Comparison of ENCODE assay signal across 9 cellular contexts in genomic region chr1:115976900-115977480, GRCh38. TPM values are rescaled to one million over a fixed set of nuclear protein-coding genes. Genes with fewer than 3 reads are reported as not detected.
DNase-seq lines count a peak whose midpoint lies in the region; ATAC-seq, FAIRE-seq and TF ChIP-seq lines count a peak whose summit lies in the region.
"Had no signal": no experiment of that assay in that cellular context is flagged by ENCODE, and none has a peak within 500 bp of the region (broad histone marks: within the 10 kb centered on the region; RNA-seq: fewer than 3 reads in every experiment).

No MANE protein-coding gene starts in this region.

- no peaks in the 10 kb centered on the region for H4K20me1 ChIP-seq in BLaER1 treated with 17β-estradiol and CSF1 and Interleukin-3, amounts not matched to agents 10 nM and 100 nM

- FAIRE-seq in D721Med (lab: Jason Lieb, UNC), result no peak
- FAIRE-seq: islet of Langerhans had no signal

- H3K9me3 ChIP-seq in BLaER1 treated with 17β-estradiol and CSF1 and Interleukin-3, amounts not matched to agents 10 nM and 100 nM (replicated peaks in 1 of 11), result peaks cover 8 to 29% (median 16%) of the 10 kb centered on the region in 11 experiments; a peak in 20 of 22 replicates
- H3K9me3 ChIP-seq in HUES48 (ENCODE audit: control insufficient read depth, insufficient read depth, low read length) (no peaks in the 10 kb centered on the region), transverse colon (no peaks in the 10 kb centered on the region)

- peaks cover 0 to 30% (median 26%) of the 10 kb centered on the region in 11 experiments; a peak in 17 of 22 replicates for H3K27me3 ChIP-seq in BLaER1 treated with 17β-estradiol and CSF1 and Interleukin-3, amounts not matched to agents 10 nM and 100 nM
- no peaks in the 10 kb centered on the region for H3K27me3 ChIP-seq in HUES48 (ENCODE audit: control insufficient read depth, insufficient read depth, low read length)
- H3K27me3 ChIP-seq in transverse colon, result no peaks in the 10 kb centered on the region

- H3K27ac ChIP-seq in BLaER1 treated with 17β-estradiol and CSF1 and Interleukin-3, amounts not matched to agents 10 nM and 100 nM, result peak overlapping the region in 4 of 11 experiments; percentile 46 to 66 (median 61); a peak in 6 of 22 replicates
- H3K27ac ChIP-seq in HUES48 (ENCODE audit: low read depth, low read length) (peak overlapping the region; percentile 75), transverse colon (peak overlapping the region; percentile 74 to 86 (median 79))

- TF ChIP-seq CTCF in cardiac fibroblast (IDR thresholded peaks at IDR 0.05; ENCODE audit: low read depth, low read length) (no peak), transverse colon (IDR thresholded peaks at IDR 0.05) (no peak), D721Med (IDR thresholded peaks at IDR 0.05; ENCODE audit: insufficient read depth, missing control alignments) (no peak)

- intact Hi-C loops in transverse colon (cut with DNase I; ENCODE audit: low total_unique reads), result no loop called here

- H3K27ac Mint-ChIP-seq in memory B cell, result peak overlapping the region; percentile 93

- no peak for ATAC-seq in memory B cell (ENCODE audit: low read depth)

- no peaks in the 10 kb centered on the region for H3K36me3 ChIP-seq in BLaER1 treated with 17β-estradiol and CSF1 and Interleukin-3, amounts not matched to agents 10 nM and 100 nM
- H3K36me3 ChIP-seq in HUES48 (ENCODE audit: control insufficient read depth, insufficient read depth, low read length) (no peaks in the 10 kb centered on the region), transverse colon (no peaks in the 10 kb centered on the region)

- no peak for DNase-seq in cardiac fibroblast (ENCODE audit: low read depth in 2 of 2)
- DNase-seq in memory B cell (ENCODE audit: low spot score in 2 of 2), result no peak
- DNase-seq in transverse colon, result no peak
- DNase-seq in activated gamma-delta T cell treated with Interleukin-2 at 50 U/mL for 16 hours, result no peak
- no peak for DNase-seq in D721Med (ENCODE audit: insufficient read length, low spot score)
- no peak for DNase-seq in SW480 (ENCODE audit: low spot score)

- no peak for TF ChIP-seq POLR2A in transverse colon (IDR thresholded peaks at IDR 0.05)

- peaks cover 0 to 34% (median 4%) of the 10 kb centered on the region in 10 experiments; a peak in 8 of 20 replicates for H3K4me1 ChIP-seq in BLaER1 treated with 17β-estradiol and CSF1 and Interleukin-3, amounts not matched to agents 10 nM and 100 nM
- H3K4me1 ChIP-seq in HUES48 (ENCODE audit: control insufficient read depth, insufficient read depth, low read length) (peaks cover 21% of the 10 kb centered on the region), transverse colon (peaks cover 0 to 10% (median 6%) of the 10 kb centered on the region in 4 donors)

- TF ChIP-seq EP300 in transverse colon (IDR thresholded peaks at IDR 0.05; ENCODE audit: low read depth), result no peak

- in situ Hi-C loops in transverse colon (cut with MboI; ENCODE audit: low pct_ligation_motif_present in 1 of 4, low pct_unique_long_range_greater_than_20kb in 1 of 4, low sequenced_read_pairs in 3 of 4), result loop anchor here in 1 of 4 donors (5.0 to 25.0 kb wide), 2 partner anchors 170 to 365 kb away; no protein-coding TSS in a partner anchor

- WGBS in transverse colon (ENCODE audit: low coverage in 1 of 2), 2 donors, result 78 to 100% methylated on average over 3 to 12 of the region's 18 CpGs

- peak overlapping the region in 7 of 11 experiments; percentile 26 to 77 (median 48); a peak in 11 of 22 replicates for H3K4me2 ChIP-seq in BLaER1 treated with 17β-estradiol and CSF1 and Interleukin-3, amounts not matched to agents 10 nM and 100 nM

- H3K4me1 Mint-ChIP-seq in memory B cell, result peaks cover 20% of the 10 kb centered on the region

- no peaks in the 10 kb centered on the region for H3K36me3 Mint-ChIP-seq in memory B cell

- H3K4me3 ChIP-seq in BLaER1 treated with 17β-estradiol and CSF1 and Interleukin-3, amounts not matched to agents 10 nM and 100 nM, result peak overlapping the region in 6 of 10 experiments; percentile 44 to 66 (median 56); a peak in 14 of 20 replicates
- H3K4me3 ChIP-seq in HUES48 (ENCODE audit: low read depth, low read length) (peak overlapping the region; percentile 66), cardiac fibroblast (replicated peaks in 1 of 2; ENCODE audit: low read depth in 2 of 2, low read length in 2 of 2) (peak overlapping the region; percentile 67 to 70), transverse colon (peak overlapping the region; percentile 52 to 83 (median 60))

- no peaks in the 10 kb centered on the region for H3K9me3 Mint-ChIP-seq in memory B cell

- peak overlapping the region; percentile 91 for H3K4me3 Mint-ChIP-seq in memory B cell

- peak overlapping the region in 4 of 11 experiments; percentile 61 to 75 (median 69); a peak in 7 of 22 replicates for H3K9ac ChIP-seq in BLaER1 treated with 17β-estradiol and CSF1 and Interleukin-3, amounts not matched to agents 10 nM and 100 nM
- H3K9ac ChIP-seq in HUES48 (ENCODE audit: low read depth, low read length), result peak overlapping the region; percentile 70

- H3K27me3 Mint-ChIP-seq in memory B cell, result no peaks in the 10 kb centered on the region

RNA-seq across cellular contexts. Expression of gene SLC22A15, which starts 0.7 kb away (rescaled TPM):
- 1 to 10 TPM; 1.9 to 5.6 (median 3.4) TPM for total RNA-seq in transverse colon
